Comparison of ENCODE assay signal across 8 cellular contexts in the genomic region with DNA sequence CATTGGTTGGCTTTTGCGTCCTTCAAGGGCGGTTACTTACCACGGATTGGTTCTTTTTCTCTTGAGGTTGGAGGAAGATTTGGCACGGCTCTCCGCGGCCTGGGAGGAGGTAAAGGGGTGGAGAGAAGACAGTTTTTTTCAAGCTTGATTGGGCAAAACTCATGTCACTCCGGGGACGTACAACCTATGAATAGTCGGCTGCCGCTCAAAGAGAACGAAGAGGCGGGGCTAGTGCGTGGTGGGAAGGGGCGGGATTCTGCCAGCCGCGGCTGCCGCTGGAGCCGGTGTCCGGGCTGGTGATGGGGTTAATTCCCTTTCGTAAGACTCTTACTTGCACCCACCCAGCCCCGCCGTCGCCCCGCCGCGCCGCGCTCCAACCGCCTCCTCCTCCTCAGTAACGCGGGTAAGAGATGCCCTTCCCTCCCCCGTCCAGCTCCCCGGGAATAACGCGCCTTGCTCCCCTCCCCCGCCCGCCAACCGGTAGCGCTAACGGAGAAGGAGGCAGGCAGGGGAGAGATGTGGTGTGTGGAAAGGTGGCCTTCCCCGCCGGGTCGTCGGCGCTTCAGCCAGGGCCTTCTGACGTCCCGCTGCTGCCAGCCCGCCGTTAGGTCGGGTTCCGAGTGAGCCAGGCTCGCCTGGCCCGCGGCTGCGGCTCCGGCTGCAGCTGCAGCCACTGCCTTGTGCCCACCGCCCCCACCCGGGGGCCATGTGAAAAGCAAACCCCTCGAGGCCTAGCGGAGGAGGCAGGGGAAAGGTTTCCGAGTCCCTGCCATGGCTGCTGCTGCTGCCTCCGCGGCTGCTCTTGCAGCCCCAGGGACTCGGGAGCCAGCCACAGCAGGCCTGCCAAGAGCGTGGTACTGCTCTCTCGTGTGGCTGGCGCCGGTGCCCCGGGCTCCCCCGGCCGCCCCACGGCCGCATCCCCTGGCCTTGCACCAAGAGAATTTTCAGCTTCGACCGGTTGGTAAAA. TPM values are rescaled to one million over a fixed set of nuclear protein-coding genes. Genes with fewer than 3 reads are reported as not detected.
DNase-seq lines count a peak whose midpoint lies in the region; ATAC-seq and TF ChIP-seq lines count a peak whose summit lies in the region.

A gene (plus strand): TSS at position 254 of the 967 bp plus-strand sequence. CDS start 73,362 bp downstream, outside the sequence.

- no peaks in the 10 kb centered on the region for H3K9me3 Mint-ChIP-seq in IgD-negative memory B cell

- H3K4me3 ChIP-seq in epithelial cell of esophagus (ENCODE audit: low read length) (peak within 1 kb of the TSS; percentile 79), mononuclear cell (ENCODE audit: low read length) (peak within 1 kb of the TSS; percentile 96)

- peak; percentile 97 for DNase-seq in DMS153 treated with DMSO at 0.1 percent for 48 hours (lab: John Stamatoyannopoulos, UW; ENCODE audit: unreplicated experiment)
- peak; percentile 95 for DNase-seq in OCI-M2 (lab: John Stamatoyannopoulos, UW; ENCODE audit: unreplicated experiment)
- peak; percentile 95 for DNase-seq in activated T-cell treated with anti-CD3 and anti-CD28 coated beads for 4 hours
- peak; percentile 100 for DNase-seq in epithelial cell of esophagus (ENCODE audit: low read depth)
- DNase-seq in stimulated activated CD8-positive, alpha-beta memory T cell treated with anti-CD3 and anti-CD28 coated beads, Interleukin-4, amount 100 ng/mL, for 1 hour (ENCODE audit: low read depth in 2 of 2, low spot score in 1 of 2), result peak; percentile 78 to 86

- peaks cover 0 to 20% (median 12%) of the 10 kb centered on the region in 3 donors for H3K4me1 Mint-ChIP-seq in IgD-negative memory B cell

- no peaks in the 10 kb centered on the region for H3K27me3 ChIP-seq in mononuclear cell (ENCODE audit: insufficient read depth, low read length)

- no peaks in the 10 kb centered on the region for H3K9me3 ChIP-seq in mononuclear cell (ENCODE audit: low read depth, low read length)

- no peaks in the 10 kb centered on the region for H3K36me3 Mint-ChIP-seq in IgD-negative memory B cell

- ATAC-seq in GM21529 (IDR thresholded peaks at IDR 0.05; ENCODE audit: unreplicated experiment), result peak; percentile 78

- peaks cover 25% of the 10 kb centered on the region for H3K4me1 ChIP-seq in mononuclear cell (ENCODE audit: insufficient read depth, low read length)

- TF ChIP-seq CTCF in epithelial cell of esophagus (IDR thresholded peaks at IDR 0.05; ENCODE audit: insufficient read depth, low read depth, low read length, missing control alignments), result no peak

- H3K4me3 Mint-ChIP-seq in IgD-negative memory B cell, result no peak within 1 kb of the TSS

- no peaks in the 10 kb centered on the region for H3K27me3 Mint-ChIP-seq in IgD-negative memory B cell

- H3K27ac Mint-ChIP-seq in IgD-negative memory B cell, result no peak within 1 kb of the TSS

RNA-seq across cellular contexts. Expression of the gene that starts here (rescaled TPM):
- polyA plus RNA-seq in IgD-negative memory B cell, result 18.1 TPM
- total RNA-seq in mononuclear cell, result 36.0 TPM

Comparison
In these comparisons a context has a peak if more than half of its experiments do, and no peak if none do; other contexts are left out.
1. Peak in every context shown above with its lines: DNase-seq, ATAC-seq and H3K4me3 ChIP-seq.